In the genomic region with DNA sequence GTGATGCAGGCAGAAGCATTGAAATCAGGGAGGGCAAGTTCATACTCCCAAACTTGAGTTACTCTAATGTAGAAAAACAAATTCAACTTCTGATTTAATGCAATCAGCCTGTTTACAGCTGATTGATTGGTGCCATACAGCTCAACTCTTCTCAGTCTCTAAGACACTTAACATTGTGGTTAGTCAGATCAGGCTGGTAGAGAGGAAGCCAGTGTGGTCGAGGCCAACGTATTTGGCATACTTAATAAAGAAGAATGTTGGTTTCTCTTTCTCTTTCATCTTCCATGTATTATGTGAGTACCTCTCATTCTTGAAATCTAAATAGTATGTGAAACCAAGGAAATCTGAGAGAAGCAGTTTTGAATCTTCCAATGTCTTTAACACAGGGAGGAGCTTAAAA, we compare ENCODE assay signal across 9 cellular contexts.
A peak's percentile ranks its signal among the peaks of the same experiment; 100 is the strongest.
DNase-seq lines count a peak whose midpoint lies in the region; ATAC-seq, FAIRE-seq and TF ChIP-seq lines count a peak whose summit lies in the region.
"Had no signal": no experiment of that assay in that cellular context is flagged by ENCODE, and none has a peak within 500 bp of the region (broad histone marks: within the 10 kb centered on the region; RNA-seq: fewer than 3 reads in every experiment).

No MANE protein-coding gene starts in this region.

- intact Hi-C loops in dendritic cell treated with granulocyte-macrophage colony-stimulating factor and Interleukin-4, amounts not matched to agents 40 ng/mL and 50 ng/mL, for 4 days (cut with micrococcal nuclease), result no loop called here
- intact Hi-C loops in kidney (cut with DNase I), result no loop called here

- H3K4me3 Mint-ChIP-seq in dendritic cell treated with granulocyte-macrophage colony-stimulating factor and Interleukin-4, amounts not matched to agents 40 ng/mL and 50 ng/mL, for 4 days, result peak overlapping the region; percentile 32

- ATAC-seq in GM18907 (IDR thresholded peaks at IDR 0.05; ENCODE audit: unreplicated experiment) (peak; percentile 100), HG03025 (IDR thresholded peaks at IDR 0.05; ENCODE audit: low FRiP score, unreplicated experiment) (peak; percentile 95)
- ATAC-seq: left colon had no signal

- H3K36me3 Mint-ChIP-seq in dendritic cell treated with granulocyte-macrophage colony-stimulating factor and Interleukin-4, amounts not matched to agents 40 ng/mL and 50 ng/mL, for 4 days (ENCODE audit: low read depth), result no peaks in the 10 kb centered on the region

- H3K9ac ChIP-seq in kidney (ENCODE audit: low read length in 2 of 2), result no peak overlapping the region

- no peaks in the 10 kb centered on the region for H3K4me1 ChIP-seq in kidney (ENCODE audit: control insufficient read depth in 1 of 2, insufficient read depth in 1 of 2, low read depth in 1 of 2, low read length in 2 of 2)

- H3K36me3 ChIP-seq in kidney (ENCODE audit: control insufficient read depth in 1 of 2, insufficient read depth in 2 of 2, low read length in 2 of 2), result no peaks in the 10 kb centered on the region

- no peak for TF ChIP-seq CTCF in kidney (IDR thresholded peaks at IDR 0.05; ENCODE audit: borderline replicate concordance, extremely low read depth, insufficient read depth)

- FAIRE-seq in kidney (lab: Jason Lieb, UNC), result no peak

- DNase-seq in T follicular helper cell (ENCODE audit: low read depth) (peak; percentile 26), DMS 273 treated with DMSO at 0.1 percent for 48 hours (lab: John Stamatoyannopoulos, UW) (no peak), kidney (no peak), GM19238 (ENCODE audit: insufficient read length, low spot score) (no peak), NCI-H524 (lab: John Stamatoyannopoulos, UW) (no peak)

- H3K27ac ChIP-seq in kidney (ENCODE audit: low read depth in 2 of 2, low read length in 2 of 2), result no peak overlapping the region

- H3K9me3 ChIP-seq in kidney (ENCODE audit: control insufficient read depth in 1 of 2, low read length in 2 of 2), result no peaks in the 10 kb centered on the region

- no peak overlapping the region for H3K4me3 ChIP-seq in kidney (ENCODE audit: low read length in 2 of 2)

- no peaks in the 10 kb centered on the region for H3K27me3 Mint-ChIP-seq in dendritic cell treated with granulocyte-macrophage colony-stimulating factor and Interleukin-4, amounts not matched to agents 40 ng/mL and 50 ng/mL, for 4 days

- no peaks in the 10 kb centered on the region for H3K9me3 Mint-ChIP-seq in dendritic cell treated with granulocyte-macrophage colony-stimulating factor and Interleukin-4, amounts not matched to agents 40 ng/mL and 50 ng/mL, for 4 days

- peaks cover 4% of the 10 kb centered on the region for H3K4me1 Mint-ChIP-seq in dendritic cell treated with granulocyte-macrophage colony-stimulating factor and Interleukin-4, amounts not matched to agents 40 ng/mL and 50 ng/mL, for 4 days (ENCODE audit: low read depth)

- no peak overlapping the region for H3K27ac Mint-ChIP-seq in dendritic cell treated with granulocyte-macrophage colony-stimulating factor and Interleukin-4, amounts not matched to agents 40 ng/mL and 50 ng/mL, for 4 days
